In genomic region chr12:47758834-47759690, GRCh38 we compare ENCODE assay signal across 8 cellular contexts. TPM values are rescaled to one million over a fixed set of nuclear protein-coding genes. Genes with fewer than 3 reads are reported as not detected.
DNase-seq lines count a peak whose midpoint lies in the region; ATAC-seq, FAIRE-seq and TF ChIP-seq lines count a peak whose summit lies in the region.

A gene with protein sequence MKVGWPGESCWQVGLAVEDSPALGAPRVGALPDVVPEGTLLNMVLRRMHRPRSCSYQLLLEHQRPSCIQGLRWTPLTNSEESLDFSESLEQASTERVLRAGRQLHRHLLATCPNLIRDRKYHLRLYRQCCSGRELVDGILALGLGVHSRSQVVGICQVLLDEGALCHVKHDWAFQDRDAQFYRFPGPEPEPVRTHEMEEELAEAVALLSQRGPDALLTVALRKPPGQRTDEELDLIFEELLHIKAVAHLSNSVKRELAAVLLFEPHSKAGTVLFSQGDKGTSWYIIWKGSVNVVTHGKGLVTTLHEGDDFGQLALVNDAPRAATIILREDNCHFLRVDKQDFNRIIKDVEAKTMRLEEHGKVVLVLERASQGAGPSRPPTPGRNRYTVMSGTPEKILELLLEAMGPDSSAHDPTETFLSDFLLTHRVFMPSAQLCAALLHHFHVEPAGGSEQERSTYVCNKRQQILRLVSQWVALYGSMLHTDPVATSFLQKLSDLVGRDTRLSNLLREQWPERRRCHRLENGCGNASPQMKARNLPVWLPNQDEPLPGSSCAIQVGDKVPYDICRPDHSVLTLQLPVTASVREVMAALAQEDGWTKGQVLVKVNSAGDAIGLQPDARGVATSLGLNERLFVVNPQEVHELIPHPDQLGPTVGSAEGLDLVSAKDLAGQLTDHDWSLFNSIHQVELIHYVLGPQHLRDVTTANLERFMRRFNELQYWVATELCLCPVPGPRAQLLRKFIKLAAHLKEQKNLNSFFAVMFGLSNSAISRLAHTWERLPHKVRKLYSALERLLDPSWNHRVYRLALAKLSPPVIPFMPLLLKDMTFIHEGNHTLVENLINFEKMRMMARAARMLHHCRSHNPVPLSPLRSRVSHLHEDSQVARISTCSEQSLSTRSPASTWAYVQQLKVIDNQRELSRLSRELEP (minus strand): TSS chr12:47758880. CDS start chr12:47758556, 324 bp downstream.

- H3K4me1 ChIP-seq in HUES6 (ENCODE audit: control insufficient read depth, insufficient read depth, low read length) (peaks cover 44% of the 10 kb centered on the region), neuron (ENCODE audit: insufficient read depth, low read length) (no peaks in the 10 kb centered on the region), suprapubic skin (peaks cover 65% of the 10 kb centered on the region)

- no peaks in the 10 kb centered on the region for H3K27me3 ChIP-seq in HUES6 (ENCODE audit: control insufficient read depth, insufficient read depth, low read length)
- peaks cover 5% of the 10 kb centered on the region for H3K27me3 ChIP-seq in neuron (ENCODE audit: insufficient read depth, low read length)
- no peaks in the 10 kb centered on the region for H3K27me3 ChIP-seq in suprapubic skin

- ATAC-seq in GM19455 (IDR thresholded peaks at IDR 0.05; ENCODE audit: unreplicated experiment), result peak; percentile 59

- no peaks in the 10 kb centered on the region for H3K9me3 ChIP-seq in HUES6 (ENCODE audit: control insufficient read depth, insufficient read depth, low read depth, low read length)
- no peaks in the 10 kb centered on the region for H3K9me3 ChIP-seq in neuron (ENCODE audit: low read length)
- H3K9me3 ChIP-seq in suprapubic skin, result no peaks in the 10 kb centered on the region

- intact Hi-C loops in activated naive CD4-positive, alpha-beta T cell treated with anti-CD3 and anti-CD28 coated beads for 36 hours (cut with micrococcal nuclease), result loop anchor here (1.0 to 10.0 kb wide), 5 partner anchors 16 to 1426 kb away; partner anchors contain the start of genes RPAP3 and TUBA1A

- no peaks in the 10 kb centered on the region for H3K9me3 Mint-ChIP-seq in activated naive CD4-positive, alpha-beta T cell treated with anti-CD3 and anti-CD28 coated beads for 36 hours

- FAIRE-seq in frontal cortex (lab: Jason Lieb, UNC), result no peak

- 3% methylated on average over 34 of the region's 57 CpGs for WGBS in suprapubic skin

- H3K36me3 Mint-ChIP-seq in activated naive CD4-positive, alpha-beta T cell treated with anti-CD3 and anti-CD28 coated beads for 36 hours (ENCODE audit: low read depth), result no peaks in the 10 kb centered on the region

- H2AFZ ChIP-seq in neuron (ENCODE audit: low read depth, low read length), result peak within 1 kb of the TSS; percentile 82

- H3K27ac Mint-ChIP-seq in activated naive CD4-positive, alpha-beta T cell treated with anti-CD3 and anti-CD28 coated beads for 36 hours, result no peak within 1 kb of the TSS

- H3K27me3 Mint-ChIP-seq in activated naive CD4-positive, alpha-beta T cell treated with anti-CD3 and anti-CD28 coated beads for 36 hours (ENCODE audit: low read depth), result no peaks in the 10 kb centered on the region

- peaks cover 24% of the 10 kb centered on the region for H3K4me1 Mint-ChIP-seq in activated naive CD4-positive, alpha-beta T cell treated with anti-CD3 and anti-CD28 coated beads for 36 hours (ENCODE audit: low read depth)

- TF ChIP-seq EP300 in suprapubic skin (IDR thresholded peaks at IDR 0.05), result no peak

- no peaks in the 10 kb centered on the region for H3K36me3 ChIP-seq in HUES6 (ENCODE audit: control insufficient read depth, insufficient read depth, low read length)
- no peaks in the 10 kb centered on the region for H3K36me3 ChIP-seq in neuron (ENCODE audit: insufficient read depth, low read length)
- no peaks in the 10 kb centered on the region for H3K36me3 ChIP-seq in suprapubic skin

- peak within 1 kb of the TSS; percentile 31 for H3K9ac ChIP-seq in HUES6 (ENCODE audit: low read length)

- peak within 1 kb of the TSS; percentile 74 for H3K4me3 ChIP-seq in HUES6 (ENCODE audit: low read depth, low read length)
- H3K4me3 ChIP-seq in neuron (ENCODE audit: low read length), result peak within 1 kb of the TSS; percentile 24
- H3K4me3 ChIP-seq in suprapubic skin, result peak within 1 kb of the TSS; percentile 67

- TF ChIP-seq CTCF in suprapubic skin (IDR thresholded peaks at IDR 0.05), result peak in 1 of 2 donors; percentile 57

- H3K27ac ChIP-seq in HUES6 (ENCODE audit: low read depth, low read length) (no peak within 1 kb of the TSS; the same call in 1 of the 2 replicates), suprapubic skin (peak within 1 kb of the TSS; percentile 80)

- CTCF ChIA-PET in activated naive CD4-positive, alpha-beta T cell treated with anti-CD3 and anti-CD28 coated beads for 36 hours (lab: Charles Lee), result interaction anchor here (0.7 to 11.6 kb wide), 13 partner anchors 9 to 79 kb away, joined by 3 to 287 read pairs (median 6); no protein-coding TSS in a partner anchor

- peak within 1 kb of the TSS; percentile 65 for H3K4me3 Mint-ChIP-seq in activated naive CD4-positive, alpha-beta T cell treated with anti-CD3 and anti-CD28 coated beads for 36 hours

- DNase-seq in COLO668 (lab: John Stamatoyannopoulos, UW; ENCODE audit: unreplicated experiment), result peak; percentile 70
- peak; percentile 84 for DNase-seq in RPMI8226
- peak; percentile 86 for DNase-seq in activated naive CD4-positive, alpha-beta T cell treated with anti-CD3 and anti-CD28 coated beads for 36 hours
- DNase-seq in frontal cortex (ENCODE audit: low spot score in 2 of 2), result peak; percentile 85 to 92
- peak; percentile 91 to 93 for DNase-seq in suprapubic skin (ENCODE audit: low spot score in 2 of 2)

- no peak for TF ChIP-seq POLR2A in suprapubic skin (IDR thresholded peaks at IDR 0.05)

RNA-seq across cellular contexts. Expression of the gene that starts here (rescaled TPM):
- 1 to 10 TPM; 1.5 to 1.6 TPM for total RNA-seq in activated naive CD4-positive, alpha-beta T cell treated with anti-CD3 and anti-CD28 coated beads for 36 hours
- total RNA-seq in frontal cortex (7.7 TPM), suprapubic skin (10 to 100 TPM in 3 of 4 donors, 1 to 10 TPM in 1; 9.3 to 48.9 (median 20.0) TPM)

Comparison
In these comparisons a context has a peak if more than half of its experiments do, and no peak if none do; other contexts are left out.
1. H3K4me3 ChIP-seq: peak in every context shown above with its lines; median percentile 74 in HUES6; 67 in suprapubic skin; 24 in neuron.